ENCODE assay signal across 9 cellular contexts in the genomic region with DNA sequence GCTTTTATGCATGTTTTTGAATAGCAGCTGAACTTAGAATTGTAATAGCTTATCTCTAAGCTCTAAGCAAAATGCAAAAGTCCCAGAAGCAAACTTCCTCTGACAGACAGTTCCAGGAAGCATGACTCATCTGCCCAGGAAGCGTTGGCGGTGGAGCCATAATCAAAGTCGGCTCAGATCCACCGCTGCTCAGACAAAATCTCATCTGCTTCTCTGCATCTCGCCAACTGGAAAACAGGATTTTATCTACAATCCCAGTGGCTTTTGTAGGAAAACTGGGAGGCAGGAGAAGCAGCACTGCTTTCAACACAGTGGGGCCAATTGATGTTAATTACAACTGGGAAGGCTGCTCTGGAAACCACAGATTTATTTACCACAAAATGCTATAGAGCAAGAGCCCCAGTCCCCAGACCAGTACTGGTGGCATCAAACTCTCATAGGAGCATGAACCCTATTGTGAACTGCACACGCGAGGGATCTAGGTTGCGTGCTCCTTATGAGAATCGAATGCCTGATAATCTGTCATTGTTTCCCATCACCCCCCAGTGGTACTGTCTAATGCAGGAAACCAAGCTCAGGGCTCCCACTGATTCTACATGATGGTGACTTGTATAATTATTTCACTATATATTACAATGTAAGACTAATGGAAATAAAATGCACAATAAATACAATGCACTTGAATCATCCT.
DNase-seq lines count a peak whose midpoint lies in the region; ATAC-seq and TF ChIP-seq lines count a peak whose summit lies in the region.
"Had no signal": no experiment of that assay in that cellular context is flagged by ENCODE, and none has a peak within 500 bp of the region (broad histone marks: within the 10 kb centered on the region; RNA-seq: fewer than 3 reads in every experiment).

No MANE protein-coding gene starts in this region.

- H3K9me3 Mint-ChIP-seq in activated CD4-positive, alpha-beta T cell treated with anti-CD3 and anti-CD28 coated beads for 36 hours (ENCODE audit: low read depth): no peaks in the 10 kb centered on the region
- no peaks in the 10 kb centered on the region for H3K9me3 Mint-ChIP-seq in central memory CD8-positive, alpha-beta T cell
- no peaks in the 10 kb centered on the region for H3K9me3 Mint-ChIP-seq in progenitor cell of endocrine pancreas (ENCODE audit: low read depth)
- H3K9me3 Mint-ChIP-seq: naive B cell had no signal

- H3K4me1 ChIP-seq in HUES48 (ENCODE audit: control insufficient read depth, insufficient read depth, low read length): no peaks in the 10 kb centered on the region

- peaks cover 76% of the 10 kb centered on the region for H3K4me1 Mint-ChIP-seq in activated CD4-positive, alpha-beta T cell treated with anti-CD3 and anti-CD28 coated beads for 36 hours
- H3K4me1 Mint-ChIP-seq in central memory CD8-positive, alpha-beta T cell: peaks cover 50% of the 10 kb centered on the region
- peaks cover 4% of the 10 kb centered on the region for H3K4me1 Mint-ChIP-seq in progenitor cell of endocrine pancreas (ENCODE audit: low read depth)

- intact Hi-C loops in activated CD4-positive, alpha-beta T cell treated with anti-CD3 and anti-CD28 coated beads for 36 hours (cut with DNase I, micrococcal nuclease): loop anchor here (1.0 to 10.0 kb wide), 6 partner anchors 45 to 615 kb away; a partner anchor contains a TSS

- POLR2A ChIA-PET in activated CD4-positive, alpha-beta T cell treated with anti-CD3 and anti-CD28 coated beads for 36 hours (lab: Charles Lee): interaction anchor here (1.1 kb wide), 2 partner anchors 27 to 618 kb away, joined by 3 read pairs; no protein-coding TSS in a partner anchor

- no peaks in the 10 kb centered on the region for H3K27me3 Mint-ChIP-seq in activated CD4-positive, alpha-beta T cell treated with anti-CD3 and anti-CD28 coated beads for 36 hours
- no peaks in the 10 kb centered on the region for H3K27me3 Mint-ChIP-seq in central memory CD8-positive, alpha-beta T cell
- H3K27me3 Mint-ChIP-seq in progenitor cell of endocrine pancreas: peaks cover 4% of the 10 kb centered on the region
- H3K27me3 Mint-ChIP-seq: naive B cell had no signal

- no peak for TF ChIP-seq CTCF in progenitor cell of endocrine pancreas (IDR thresholded peaks at IDR 0.05; ENCODE audit: unreplicated experiment)

- H3K36me3 Mint-ChIP-seq in activated CD4-positive, alpha-beta T cell treated with anti-CD3 and anti-CD28 coated beads for 36 hours (ENCODE audit: low read depth): no peaks in the 10 kb centered on the region
- H3K36me3 Mint-ChIP-seq in central memory CD8-positive, alpha-beta T cell (ENCODE audit: insufficient read depth): peaks cover 19% of the 10 kb centered on the region
- no peaks in the 10 kb centered on the region for H3K36me3 Mint-ChIP-seq in progenitor cell of endocrine pancreas (ENCODE audit: insufficient read depth)

- no peaks in the 10 kb centered on the region for H3K27me3 ChIP-seq in HUES48 (ENCODE audit: control insufficient read depth, insufficient read depth, low read length)

- no peak overlapping the region for H3K9ac ChIP-seq in HUES48 (ENCODE audit: low read depth, low read length)

- H3K36me3 ChIP-seq in HUES48 (ENCODE audit: control insufficient read depth, insufficient read depth, low read length): no peaks in the 10 kb centered on the region

- H3K4me3 ChIP-seq in HUES48 (ENCODE audit: low read depth, low read length): no peak overlapping the region

- H3K4me3 Mint-ChIP-seq in activated CD4-positive, alpha-beta T cell treated with anti-CD3 and anti-CD28 coated beads for 36 hours: peak overlapping the region; percentile 61
- H3K4me3 Mint-ChIP-seq in central memory CD8-positive, alpha-beta T cell: peak overlapping the region; percentile 71
- no peak overlapping the region for H3K4me3 Mint-ChIP-seq in progenitor cell of endocrine pancreas (ENCODE audit: low read depth)

- peak; percentile 62 for DNase-seq in AG08395 (ENCODE audit: low spot score)
- peak; percentile 93 for DNase-seq in activated CD4-positive, alpha-beta T cell treated with anti-CD3 and anti-CD28 coated beads for 36 hours
- peak; percentile 37 to 60 for DNase-seq in central memory CD8-positive, alpha-beta T cell (ENCODE audit: low spot score in 2 of 2)
- peak; percentile 34 for DNase-seq in medulla oblongata (ENCODE audit: extremely low spot score)
- DNase-seq in stimulated activated CD4-positive, alpha-beta T cell treated with anti-CD3 and anti-CD28 coated beads, TNF-alpha, amount 100 ng/mL, for 48 hours (ENCODE audit: low read depth in 3 of 3): peak; percentile 70 to 75 (median 70)
- DNase-seq in progenitor cell of endocrine pancreas (ENCODE audit: low spot score, unreplicated experiment): no peak
- DNase-seq: naive B cell had no signal

- peak overlapping the region; percentile 53 for H3K27ac ChIP-seq in HUES48 (ENCODE audit: low read depth, low read length)

- no peaks in the 10 kb centered on the region for H3K9me3 ChIP-seq in HUES48 (ENCODE audit: control insufficient read depth, insufficient read depth, low read length)

- peak; percentile 27 for ATAC-seq in activated CD4-positive, alpha-beta T cell treated with anti-CD3 and anti-CD28 coated beads for 36 hours
- ATAC-seq in central memory CD8-positive, alpha-beta T cell (replicated peaks; ENCODE audit: extremely low read depth, poor library complexity, severe bottlenecking): peak; percentile 67
- no peak for ATAC-seq in GM21723 (IDR thresholded peaks at IDR 0.05; ENCODE audit: unreplicated experiment)

- peak overlapping the region; percentile 90 for H3K27ac Mint-ChIP-seq in activated CD4-positive, alpha-beta T cell treated with anti-CD3 and anti-CD28 coated beads for 36 hours
- H3K27ac Mint-ChIP-seq in central memory CD8-positive, alpha-beta T cell (ENCODE audit: low read depth): peak overlapping the region; percentile 98
- H3K27ac Mint-ChIP-seq in progenitor cell of endocrine pancreas: no peak overlapping the region

- CTCF ChIA-PET in activated CD4-positive, alpha-beta T cell treated with anti-CD3 and anti-CD28 coated beads for 36 hours (lab: Charles Lee): interaction anchor here (0.8 to 1.2 kb wide), 4 partner anchors 9 to 200 kb away, joined by 3 to 4 read pairs (median 3); no protein-coding TSS in a partner anchor
